8 cellular contexts compared by ENCODE assay signal in genomic region chr20:64079273-64080012, GRCh38.
DNase-seq lines count a peak whose midpoint lies in the region; TF ChIP-seq lines count a peak whose summit lies in the region.

Gene RGS19, minus strand, starts transcription at chr20:64079518. Its CDS starts 2,632 bp downstream, at chr20:64076886.

- DNase-seq in GM04504 (ENCODE audit: low read depth) (peak; percentile 46), NCI-H2171 (lab: John Stamatoyannopoulos, UW) (peak; percentile 63), choroid plexus epithelial cell (ENCODE audit: low read depth) (peak; percentile 42), kidney glomerular epithelial cell (lab: John Stamatoyannopoulos, UW) (peak; percentile 8), NCI-H2029 (lab: John Stamatoyannopoulos, UW) (no peak)
- DNase-seq in activated CD4-positive, CD25-positive, alpha-beta regulatory T cell treated with anti-CD3 and anti-CD28 coated beads, Interleukin-2, amount 50 U/mL, for 16 hours (ENCODE audit: low read depth, low spot score) = peak; percentile 46
- DNase-seq in stimulated activated CD4-positive, alpha-beta T cell treated with anti-CD3 and anti-CD28 coated beads, Interleukin-1b, Interleukin-23, amount 100 ng/mL, for 4 hours (ENCODE audit: low read depth in 2 of 2) = peak; percentile 47 to 65

- peaks cover 0 to 3% of the 10 kb centered on the region in 2 experiments; a peak in 1 of 3 replicates for H3K36me3 ChIP-seq in HEK293 (ENCODE audit: control insufficient read depth in 2 of 2, insufficient read depth in 1 of 2, low read length in 2 of 2)

- CTCF ChIA-PET in HEK293 (lab: Yijun Ruan, JAX) = interaction anchor here (0.6 to 1.2 kb wide), 7 partner anchors 10 to 197 kb away, joined by 3 read pairs; no protein-coding TSS in a partner anchor

- POLR2A ChIA-PET in HEK293 (lab: Yijun Ruan, JAX) = interaction anchor here (0.6 to 1.8 kb wide), 2 partner anchors 17 to 20 kb away, joined by 3 to 6 read pairs; partner anchors contain the start of gene TCEA2

- TF ChIP-seq CTCF in HEK293 (tag by site-specific recombination; IDR thresholded peaks at IDR 0.05) = peak; percentile 12; the same call in 1 of the 2 replicates
- no peak for TF ChIP-seq CTCF in choroid plexus epithelial cell (conservative IDR thresholded peaks at IDR 0.05; ENCODE audit: low read depth, low read length)

- H3K9me3 ChIP-seq in HEK293 (ENCODE audit: control insufficient read depth, insufficient read depth, low read depth, low read length) = no peaks in the 10 kb centered on the region

- peaks cover 10% of the 10 kb centered on the region for H3K4me1 ChIP-seq in HEK293 (ENCODE audit: control insufficient read depth, insufficient read depth, low read length)

- peak within 1 kb of the TSS; percentile 68; the same call in 1 of the 2 replicates for H3K27ac ChIP-seq in HEK293 (ENCODE audit: extremely low read depth, low read depth, low read length)

- H3K4me3 ChIP-seq in HEK293 (ENCODE audit: low read depth, low read length) = peak within 1 kb of the TSS; percentile 51
- H3K4me3 ChIP-seq in choroid plexus epithelial cell (ENCODE audit: low read depth, low read length) = peak within 1 kb of the TSS; percentile 66

TF ChIP-seq in HEK293, 187 proteins besides CTCF, POLR2A, EP300 and RAD21 (continues in another document):
- no peak for TF ChIP-seq OSR2 (tag by site-specific recombination; IDR thresholded peaks at IDR 0.05)
- TF ChIP-seq, protein P1, sequence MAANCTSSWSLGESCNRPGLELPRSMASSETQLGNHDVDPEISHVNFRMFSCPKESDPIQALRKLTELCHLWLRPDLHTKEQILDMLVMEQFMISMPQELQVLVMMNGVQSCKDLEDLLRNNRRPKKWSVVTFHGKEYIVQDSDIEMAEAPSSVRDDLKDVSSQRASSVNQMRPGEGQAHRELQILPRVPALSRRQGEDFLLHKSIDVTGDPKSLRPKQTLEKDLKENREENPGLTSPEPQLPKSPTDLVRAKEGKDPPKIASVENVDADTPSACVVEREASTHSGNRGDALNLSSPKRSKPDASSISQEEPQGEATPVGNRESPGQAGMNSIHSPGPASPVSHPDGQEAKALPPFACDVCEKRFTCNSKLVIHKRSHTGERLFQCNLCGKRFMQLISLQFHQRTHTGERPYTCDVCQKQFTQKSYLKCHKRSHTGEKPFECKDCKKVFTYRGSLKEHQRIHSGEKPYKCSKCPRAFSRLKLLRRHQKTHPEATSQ (tag by site-specific recombination; IDR thresholded peaks at IDR 0.05) = 0 out of 2 replicates have a peak, but pooled peaks have one; percentile 47
- 0 out of 2 replicates have a peak, but pooled peaks have one; percentile 19 for TF ChIP-seq ZBTB48 (tag by site-specific recombination; IDR thresholded peaks at IDR 0.05)
- no peak for TF ChIP-seq PRDM10 (tag by site-specific recombination; IDR thresholded peaks at IDR 0.05)
- TF ChIP-seq ZNF768 (tag by site-specific recombination; IDR thresholded peaks at IDR 0.05) = no peak
- TF ChIP-seq, protein P2, sequence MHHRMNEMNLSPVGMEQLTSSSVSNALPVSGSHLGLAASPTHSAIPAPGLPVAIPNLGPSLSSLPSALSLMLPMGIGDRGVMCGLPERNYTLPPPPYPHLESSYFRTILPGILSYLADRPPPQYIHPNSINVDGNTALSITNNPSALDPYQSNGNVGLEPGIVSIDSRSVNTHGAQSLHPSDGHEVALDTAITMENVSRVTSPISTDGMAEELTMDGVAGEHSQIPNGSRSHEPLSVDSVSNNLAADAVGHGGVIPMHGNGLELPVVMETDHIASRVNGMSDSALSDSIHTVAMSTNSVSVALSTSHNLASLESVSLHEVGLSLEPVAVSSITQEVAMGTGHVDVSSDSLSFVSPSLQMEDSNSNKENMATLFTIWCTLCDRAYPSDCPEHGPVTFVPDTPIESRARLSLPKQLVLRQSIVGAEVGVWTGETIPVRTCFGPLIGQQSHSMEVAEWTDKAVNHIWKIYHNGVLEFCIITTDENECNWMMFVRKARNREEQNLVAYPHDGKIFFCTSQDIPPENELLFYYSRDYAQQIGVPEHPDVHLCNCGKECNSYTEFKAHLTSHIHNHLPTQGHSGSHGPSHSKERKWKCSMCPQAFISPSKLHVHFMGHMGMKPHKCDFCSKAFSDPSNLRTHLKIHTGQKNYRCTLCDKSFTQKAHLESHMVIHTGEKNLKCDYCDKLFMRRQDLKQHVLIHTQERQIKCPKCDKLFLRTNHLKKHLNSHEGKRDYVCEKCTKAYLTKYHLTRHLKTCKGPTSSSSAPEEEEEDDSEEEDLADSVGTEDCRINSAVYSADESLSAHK (tag by site-specific recombination; IDR thresholded peaks at IDR 0.05) = no peak
- peak; percentile 34 for TF ChIP-seq ZNF335 (tag by site-specific recombination; conservative IDR thresholded peaks at IDR 0.05)
- no peak for TF ChIP-seq ZNF248 (tag by site-specific recombination; IDR thresholded peaks at IDR 0.05)
- no peak for TF ChIP-seq ZNF311 (tag by site-specific recombination; IDR thresholded peaks at IDR 0.05; ENCODE audit: borderline replicate concordance)
- no peak for TF ChIP-seq PRDM1 (tag by site-specific recombination; IDR thresholded peaks at IDR 0.05)
- TF ChIP-seq, protein P3, sequence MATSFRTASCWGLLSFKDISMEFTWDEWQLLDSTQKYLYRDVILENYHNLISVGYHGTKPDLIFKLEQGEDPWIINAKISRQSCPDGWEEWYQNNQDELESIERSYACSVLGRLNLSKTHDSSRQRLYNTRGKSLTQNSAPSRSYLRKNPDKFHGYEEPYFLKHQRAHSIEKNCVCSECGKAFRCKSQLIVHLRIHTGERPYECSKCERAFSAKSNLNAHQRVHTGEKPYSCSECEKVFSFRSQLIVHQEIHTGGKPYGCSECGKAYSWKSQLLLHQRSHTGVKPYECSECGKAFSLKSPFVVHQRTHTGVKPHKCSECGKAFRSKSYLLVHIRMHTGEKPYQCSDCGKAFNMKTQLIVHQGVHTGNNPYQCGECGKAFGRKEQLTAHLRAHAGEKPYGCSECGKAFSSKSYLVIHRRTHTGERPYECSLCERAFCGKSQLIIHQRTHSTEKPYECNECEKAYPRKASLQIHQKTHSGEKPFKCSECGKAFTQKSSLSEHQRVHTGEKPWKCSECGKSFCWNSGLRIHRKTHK (tag by site-specific recombination; IDR thresholded peaks at IDR 0.05) = no peak
- TF ChIP-seq, protein P4, sequence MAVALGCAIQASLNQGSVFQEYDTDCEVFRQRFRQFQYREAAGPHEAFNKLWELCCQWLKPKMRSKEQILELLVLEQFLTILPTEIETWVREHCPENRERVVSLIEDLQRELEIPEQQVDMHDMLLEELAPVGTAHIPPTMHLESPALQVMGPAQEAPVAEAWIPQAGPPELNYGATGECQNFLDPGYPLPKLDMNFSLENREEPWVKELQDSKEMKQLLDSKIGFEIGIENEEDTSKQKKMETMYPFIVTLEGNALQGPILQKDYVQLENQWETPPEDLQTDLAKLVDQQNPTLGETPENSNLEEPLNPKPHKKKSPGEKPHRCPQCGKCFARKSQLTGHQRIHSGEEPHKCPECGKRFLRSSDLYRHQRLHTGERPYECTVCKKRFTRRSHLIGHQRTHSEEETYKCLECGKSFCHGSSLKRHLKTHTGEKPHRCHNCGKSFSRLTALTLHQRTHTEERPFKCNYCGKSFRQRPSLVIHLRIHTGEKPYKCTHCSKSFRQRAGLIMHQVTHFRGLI (tag by site-specific recombination; IDR thresholded peaks at IDR 0.05) = no peak
- no peak for TF ChIP-seq ZNF16 (tag by site-specific recombination; IDR thresholded peaks at IDR 0.05; ENCODE audit: low read depth)
- TF ChIP-seq GLIS1 (tag by site-specific recombination; IDR thresholded peaks at IDR 0.05) = peak; percentile 40
- TF ChIP-seq KLF9 (tag by site-specific recombination; IDR thresholded peaks at IDR 0.05; ENCODE audit: low read depth) = peak; percentile 69
- no peak for TF ChIP-seq ZNF423 (tag by site-specific recombination; IDR thresholded peaks at IDR 0.05)
- TF ChIP-seq ZNF169 (tag by site-specific recombination; IDR thresholded peaks at IDR 0.05) = no peak
- TF ChIP-seq, protein P5, sequence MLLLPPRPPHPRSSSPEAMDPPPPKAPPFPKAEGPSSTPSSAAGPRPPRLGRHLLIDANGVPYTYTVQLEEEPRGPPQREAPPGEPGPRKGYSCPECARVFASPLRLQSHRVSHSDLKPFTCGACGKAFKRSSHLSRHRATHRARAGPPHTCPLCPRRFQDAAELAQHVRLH (tag by site-specific recombination; IDR thresholded peaks at IDR 0.05) = no peak
- TF ChIP-seq ZIC2 (tag by site-specific recombination; IDR thresholded peaks at IDR 0.05) = peak; percentile 90
